ENCODE assay signal across 8 cellular contexts in the genomic region with DNA sequence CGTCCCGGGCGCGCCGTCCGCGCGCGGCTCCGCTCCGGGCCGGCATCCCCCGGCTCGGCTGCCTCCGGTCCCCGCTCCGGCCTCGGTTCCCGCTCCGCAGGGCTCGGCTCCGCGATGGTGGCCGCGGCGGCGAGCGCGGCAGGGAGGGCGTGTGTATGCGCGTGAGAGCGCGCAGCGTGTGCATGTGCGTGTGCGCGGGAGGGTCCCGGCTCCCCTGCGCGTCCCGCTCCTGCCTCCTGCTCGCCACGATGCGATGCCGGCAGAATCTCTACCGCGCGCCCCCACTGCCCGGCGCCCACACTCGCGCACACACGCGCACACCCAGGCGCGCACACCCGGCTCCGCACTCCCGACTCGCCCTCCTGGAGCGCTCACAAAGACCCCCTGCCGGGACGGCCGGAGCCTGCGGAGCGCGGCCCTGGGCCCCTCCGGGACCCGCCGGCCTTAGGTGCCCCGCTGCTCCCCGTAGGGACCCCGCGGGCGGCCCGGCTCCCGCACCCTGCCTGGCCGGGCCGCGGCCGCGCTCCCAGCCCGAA.
DNase-seq lines count a peak whose midpoint lies in the region; ATAC-seq, FAIRE-seq and TF ChIP-seq lines count a peak whose summit lies in the region.

No MANE protein-coding gene starts in this region.

- in situ Hi-C loops in astrocyte of the cerebellum (cut with HindIII; ENCODE audit: low sequenced_read_pairs): no loop called here

- no peak overlapping the region for H3K27ac ChIP-seq in heart right ventricle
- H3K27ac ChIP-seq in mesendoderm (ENCODE audit: low read depth, low read length): no peak overlapping the region

- no peak for FAIRE-seq in urothelium cell line (lab: Jason Lieb, UNC)

- H3K79me2 ChIP-seq in mesendoderm (ENCODE audit: control insufficient read depth, insufficient read depth, low read length): no peaks in the 10 kb centered on the region

- no peak overlapping the region for H3K23ac ChIP-seq in mesendoderm (ENCODE audit: low read length)

- peak overlapping the region; percentile 79 for H3K56ac ChIP-seq in mesendoderm (ENCODE audit: low read length)

- intact Hi-C loops in heart right ventricle (cut with DNase I) (loop anchor here in 1 of 10 donors (5.0 kb wide), 1 partner anchor 187 kb away; a partner anchor contains a TSS), left cardiac atrium (cut with DNase I) (no loop called here)

- H3K27me3 ChIP-seq in heart right ventricle (peaks cover 17 to 82% (median 77%) of the 10 kb centered on the region in 7 donors), mesendoderm (ENCODE audit: insufficient read depth, low read length, poor library complexity) (peaks cover 25% of the 10 kb centered on the region)

- no peak for DNase-seq in heart right ventricle
- DNase-seq in left cardiac atrium: no peak
- no peak for DNase-seq in astrocyte of the cerebellum (ENCODE audit: low read depth)
- no peak for DNase-seq in mesendoderm
- DNase-seq in urothelium cell line (ENCODE audit: low spot score): peak; percentile 64
- DNase-seq in activated naive CD4-positive, alpha-beta T cell (lab: John Stamatoyannopoulos, UW): no peak

- no peak overlapping the region for H4K8ac ChIP-seq in mesendoderm (ENCODE audit: low read depth, low read length)

- H3K9ac ChIP-seq in mesendoderm (ENCODE audit: low read length): peak overlapping the region; percentile 45

- H3K4me3 ChIP-seq in heart right ventricle (peak overlapping the region; percentile 28 to 51 (median 41)), astrocyte of the cerebellum (ENCODE audit: low read depth, low read length) (peak overlapping the region; percentile 12), mesendoderm (ENCODE audit: low read length) (peak overlapping the region; percentile 16)

- ATAC-seq in heart right ventricle (no peak), left cardiac atrium (no peak), GM21367 (IDR thresholded peaks at IDR 0.05; ENCODE audit: unreplicated experiment) (no peak), HG02938 (IDR thresholded peaks at IDR 0.05; ENCODE audit: unreplicated experiment) (no peak)

- WGBS in heart right ventricle, 2 donors: 0 to 1% methylated on average over 67 to 84 of the region's 84 CpGs
- WGBS in mesendoderm (ENCODE audit: extremely low coverage, insufficient coverage, low lambda C conversion rate): no CpG with 5 or more reads among the region's 84 CpGs

- no peak overlapping the region for H2AK5ac ChIP-seq in mesendoderm (ENCODE audit: low read length)

- TF ChIP-seq CTCF in heart right ventricle (IDR thresholded peaks at IDR 0.05) (no peak), astrocyte of the cerebellum (IDR thresholded peaks at IDR 0.05; ENCODE audit: low read depth, low read length, missing control alignments) (no peak)

- H3K4ac ChIP-seq in mesendoderm (ENCODE audit: low read depth, low read length): no peak overlapping the region

- peaks cover 0 to 11% (median 4%) of the 10 kb centered on the region in 9 donors for H3K4me1 ChIP-seq in heart right ventricle
- H3K4me1 ChIP-seq in mesendoderm (ENCODE audit: control insufficient read depth, low read depth, low read length): no peaks in the 10 kb centered on the region

- no peaks in the 10 kb centered on the region for H3K79me1 ChIP-seq in mesendoderm (ENCODE audit: low read length)

- no peak overlapping the region for H3K18ac ChIP-seq in mesendoderm (ENCODE audit: low read length)

- no peak overlapping the region for H2BK5ac ChIP-seq in mesendoderm (ENCODE audit: low read length)

- H2BK120ac ChIP-seq in mesendoderm (ENCODE audit: low read depth, low read length): no peak overlapping the region

- H4K5ac ChIP-seq in mesendoderm (ENCODE audit: low read length): no peak overlapping the region

- H3K36me3 ChIP-seq in heart right ventricle (no peaks in the 10 kb centered on the region), mesendoderm (ENCODE audit: control insufficient read depth, insufficient read depth, low read length) (no peaks in the 10 kb centered on the region)

- no peak overlapping the region for H2BK15ac ChIP-seq in mesendoderm (replicated peaks; ENCODE audit: low read depth)

- no peaks in the 10 kb centered on the region for H3K9me3 ChIP-seq in heart right ventricle

- H3K4me2 ChIP-seq in mesendoderm (ENCODE audit: low read length): peak overlapping the region; percentile 82
